In genomic region chr7:129615018-129615417, GRCh38 we compare ENCODE assay signal across 9 cellular contexts. TPM values are rescaled to one million over a fixed set of nuclear protein-coding genes. Genes with fewer than 3 reads are reported as not detected.
DNase-seq lines count a peak whose midpoint lies in the region; ATAC-seq, FAIRE-seq and TF ChIP-seq lines count a peak whose summit lies in the region.
"Had no signal": no experiment of that assay in that cellular context is flagged by ENCODE, and none has a peak within 500 bp of the region (broad histone marks: within the 10 kb centered on the region; RNA-seq: fewer than 3 reads in every experiment).

No MANE protein-coding gene starts in this region.

- H4K20me1 ChIP-seq in BLaER1 (peaks cover 79% of the 10 kb centered on the region), Loucy (ENCODE audit: insufficient read depth, low read length, poor library complexity, severe bottlenecking) (peaks cover 66% of the 10 kb centered on the region), astrocyte (ENCODE audit: insufficient read depth, low read length) (peaks cover 54% of the 10 kb centered on the region)

- no peak overlapping the region for H3K4me3 ChIP-seq in BLaER1
- peak overlapping the region; percentile 55 for H3K4me3 ChIP-seq in Loucy (ENCODE audit: low read length, poor library complexity, severe bottlenecking)
- H3K4me3 ChIP-seq in astrocyte (ENCODE audit: insufficient read depth, low read depth, low read length): no peak overlapping the region

- H3K27me3 ChIP-seq in BLaER1 (no peaks in the 10 kb centered on the region), Loucy (ENCODE audit: insufficient read depth, low read length, poor library complexity, severe bottlenecking) (no peaks in the 10 kb centered on the region), astrocyte (ENCODE audit: insufficient read depth, low read length) (no peaks in the 10 kb centered on the region)

- peak overlapping the region; percentile 97 for H3K4me2 ChIP-seq in BLaER1
- peak overlapping the region; percentile 97 for H3K4me2 ChIP-seq in Loucy (ENCODE audit: low read depth, low read length, poor library complexity, severe bottlenecking)
- H3K4me2 ChIP-seq in astrocyte (ENCODE audit: low read length): peak overlapping the region; percentile 2

- no peaks in the 10 kb centered on the region for H3K27me3 Mint-ChIP-seq in astrocyte (ENCODE audit: low read depth, unreplicated experiment)

- no peaks in the 10 kb centered on the region for H3K9me3 Mint-ChIP-seq in astrocyte (ENCODE audit: unreplicated experiment)

- H3K36me3 ChIP-seq in BLaER1 (peaks cover 1% of the 10 kb centered on the region; the same call in 1 of the 2 replicates), Loucy (ENCODE audit: insufficient read depth, low read length) (no peaks in the 10 kb centered on the region), astrocyte (ENCODE audit: insufficient read depth, low read length) (no peaks in the 10 kb centered on the region)

- H3K36me3 Mint-ChIP-seq in astrocyte (ENCODE audit: low read depth, unreplicated experiment): peaks cover under 1% of the 10 kb centered on the region

- no peaks in the 10 kb centered on the region for H3K9me3 ChIP-seq in BLaER1
- H3K9me3 ChIP-seq in Loucy (ENCODE audit: insufficient read depth, low read depth, low read length): no peaks in the 10 kb centered on the region
- no peaks in the 10 kb centered on the region for H3K9me3 ChIP-seq in astrocyte (ENCODE audit: insufficient read depth, low read depth, low read length)

- H2AFZ ChIP-seq in Loucy (ENCODE audit: low read length) (no peak overlapping the region), astrocyte (ENCODE audit: low read depth, low read length) (no peak overlapping the region)

- H3K9ac ChIP-seq in BLaER1: no peak overlapping the region; the same call in 1 of the 2 replicates
- peak overlapping the region; percentile 42 for H3K9ac ChIP-seq in Loucy (ENCODE audit: low read depth, low read length, poor library complexity, severe bottlenecking)
- no peak overlapping the region for H3K9ac ChIP-seq in astrocyte (ENCODE audit: low read length)

- DNase-seq in GM19239 (ENCODE audit: insufficient read length, low spot score) (no peak), astrocyte (ENCODE audit: low read depth) (no peak), NCI-H146 treated with DMSO at 0.1 percent for 48 hours (lab: John Stamatoyannopoulos, UW; ENCODE audit: unreplicated experiment) (no peak), NCI-H1694 (lab: John Stamatoyannopoulos, UW) (no peak), NCI-H748 treated with DMSO at 0.1 percent for 48 hours (lab: John Stamatoyannopoulos, UW) (no peak)

- H3K4me1 ChIP-seq in BLaER1 (peaks cover 49% of the 10 kb centered on the region), Loucy (ENCODE audit: insufficient read depth, low read length, poor library complexity, severe bottlenecking) (peaks cover 72% of the 10 kb centered on the region), astrocyte (ENCODE audit: insufficient read depth, low read length) (peaks cover 10% of the 10 kb centered on the region)

- H3K27ac Mint-ChIP-seq in astrocyte (ENCODE audit: unreplicated experiment): no peak overlapping the region

- no peaks in the 10 kb centered on the region for H3K9me2 ChIP-seq in Loucy (replicated peaks; ENCODE audit: low read depth, low read length)

- ATAC-seq in HG02571 (IDR thresholded peaks at IDR 0.05; ENCODE audit: unreplicated experiment): no peak

- peaks cover 94% of the 10 kb centered on the region for H3K79me2 ChIP-seq in Loucy (ENCODE audit: insufficient read depth, low read length)
- peaks cover 92% of the 10 kb centered on the region for H3K79me2 ChIP-seq in astrocyte (ENCODE audit: insufficient read depth, low read length)

- no peak overlapping the region for H3K27ac ChIP-seq in BLaER1
- no peak overlapping the region for H3K27ac ChIP-seq in astrocyte (ENCODE audit: low read depth, low read length)

- TF ChIP-seq CTCF in Loucy (conservative IDR thresholded peaks at IDR 0.05; ENCODE audit: low read length) (no peak), astrocyte (IDR thresholded peaks at IDR 0.05; ENCODE audit: insufficient read depth, low read depth, low read length) (no peak)

- H3K4me1 Mint-ChIP-seq in astrocyte (ENCODE audit: low read depth, unreplicated experiment): peaks cover 30% of the 10 kb centered on the region

- peak; percentile 85 for FAIRE-seq in GM19239 (lab: Jason Lieb, UNC)
- FAIRE-seq in astrocyte (lab: Jason Lieb, UNC): no peak
- FAIRE-seq: TTC549 had no signal

- H3F3A ChIP-seq in Loucy (ENCODE audit: low read depth): no peaks in the 10 kb centered on the region

- no peak overlapping the region for H3K4me3 Mint-ChIP-seq in astrocyte (ENCODE audit: unreplicated experiment)

RNA-seq across cellular contexts. Expression of gene NRF1, which starts 3.5 kb away (rescaled TPM):
- 11.7 and 12.7 TPM in 2 replicates for total RNA-seq in astrocyte

Comparison
In these comparisons a context has a peak if more than half of its experiments do, and no peak if none do; other contexts are left out.
1. H3K4me2 ChIP-seq: peak in every context shown above with its lines; median percentile 97 in BLaER1; 97 in Loucy; 2 in astrocyte.